ENCODE assay signal across 8 cellular contexts in the genomic region with DNA sequence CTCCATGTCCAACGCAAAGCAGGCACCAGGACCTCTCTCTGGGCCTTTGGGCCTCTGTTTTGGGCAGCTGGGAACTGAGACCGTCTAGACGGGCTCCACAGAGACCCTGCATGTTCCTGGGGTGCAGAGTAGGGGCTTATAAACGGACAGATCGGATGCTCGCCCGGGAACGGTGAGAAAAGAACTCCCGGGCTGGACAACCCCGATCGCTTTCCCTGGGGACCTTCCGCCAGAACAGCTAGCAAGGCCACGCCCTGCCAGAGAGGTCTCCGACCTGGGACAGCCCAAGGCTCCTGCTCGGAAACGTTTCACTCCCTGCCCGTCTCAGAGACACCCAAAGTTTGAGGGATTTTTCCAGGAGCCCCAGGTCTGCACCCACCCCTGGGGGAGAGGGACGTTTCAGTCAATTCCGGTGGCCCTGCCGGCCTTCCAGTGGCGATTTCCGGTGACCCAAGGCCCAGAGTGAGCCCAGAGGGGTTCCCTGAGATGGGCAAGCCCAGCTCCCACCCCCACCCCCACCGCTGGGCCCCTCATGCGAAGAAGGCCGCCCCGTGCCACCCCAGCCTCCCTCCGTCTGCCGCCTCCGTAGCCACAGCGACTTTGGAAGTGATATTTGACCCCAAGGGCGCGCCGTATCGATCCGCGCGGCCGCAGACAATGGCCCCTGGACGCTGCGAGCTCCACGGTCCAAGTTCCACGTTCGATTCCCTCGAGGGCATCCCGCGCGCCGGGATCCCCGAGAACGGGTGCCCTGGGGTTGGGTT. TPM values are rescaled to one million over a fixed set of nuclear protein-coding genes. Genes with fewer than 3 reads are reported as not detected.
DNase-seq lines count a peak whose midpoint lies in the region; ATAC-seq and TF ChIP-seq lines count a peak whose summit lies in the region.

No MANE protein-coding gene starts in this region.

- peak overlapping the region; percentile 91 for H3K4me3 ChIP-seq in left ventricle myocardium inferior

- no peak for ATAC-seq in activated CD8-positive, alpha-beta T cell treated with anti-CD3 and anti-CD28 coated beads, Interleukin-2, amount 10 ng/mL, durations not matched to agents 7 days and 5 days

- H3K27me3 Mint-ChIP-seq in activated naive CD4-positive, alpha-beta T cell treated with anti-CD3 and anti-CD28 coated beads, Interleukin-2, amount 10 ng/mL, durations not matched to agents 7 days and 5 days: peaks cover 68% of the 10 kb centered on the region
- peaks cover 20% of the 10 kb centered on the region for H3K27me3 Mint-ChIP-seq in activated CD8-positive, alpha-beta T cell treated with anti-CD3 and anti-CD28 coated beads, Interleukin-2, amount 10 ng/mL, durations not matched to agents 7 days and 5 days (ENCODE audit: low read depth)

- peaks cover 57% of the 10 kb centered on the region for H3K4me1 ChIP-seq in left ventricle myocardium inferior

- H3K27ac Mint-ChIP-seq in activated naive CD4-positive, alpha-beta T cell treated with anti-CD3 and anti-CD28 coated beads, Interleukin-2, amount 10 ng/mL, durations not matched to agents 7 days and 5 days: peak overlapping the region; percentile 24
- no peak overlapping the region for H3K27ac Mint-ChIP-seq in activated CD8-positive, alpha-beta T cell treated with anti-CD3 and anti-CD28 coated beads, Interleukin-2, amount 10 ng/mL, durations not matched to agents 7 days and 5 days

- no peaks in the 10 kb centered on the region for H3K36me3 Mint-ChIP-seq in activated naive CD4-positive, alpha-beta T cell treated with anti-CD3 and anti-CD28 coated beads, Interleukin-2, amount 10 ng/mL, durations not matched to agents 7 days and 5 days
- H3K36me3 Mint-ChIP-seq in activated CD8-positive, alpha-beta T cell treated with anti-CD3 and anti-CD28 coated beads, Interleukin-2, amount 10 ng/mL, durations not matched to agents 7 days and 5 days (ENCODE audit: low read depth): no peaks in the 10 kb centered on the region

- no peaks in the 10 kb centered on the region for H3K27me3 ChIP-seq in left ventricle myocardium inferior (ENCODE audit: low read depth)

- peaks cover 14% of the 10 kb centered on the region for H3K36me3 ChIP-seq in left ventricle myocardium inferior

- H3K4me1 Mint-ChIP-seq in activated naive CD4-positive, alpha-beta T cell treated with anti-CD3 and anti-CD28 coated beads, Interleukin-2, amount 10 ng/mL, durations not matched to agents 7 days and 5 days: peaks cover 10% of the 10 kb centered on the region
- peaks cover 9% of the 10 kb centered on the region for H3K4me1 Mint-ChIP-seq in activated CD8-positive, alpha-beta T cell treated with anti-CD3 and anti-CD28 coated beads, Interleukin-2, amount 10 ng/mL, durations not matched to agents 7 days and 5 days (ENCODE audit: low read depth)

- peak overlapping the region; percentile 93 for H3K27ac ChIP-seq in left ventricle myocardium inferior (replicated peaks)

- H3K9me3 Mint-ChIP-seq in activated naive CD4-positive, alpha-beta T cell treated with anti-CD3 and anti-CD28 coated beads, Interleukin-2, amount 10 ng/mL, durations not matched to agents 7 days and 5 days: no peaks in the 10 kb centered on the region
- no peaks in the 10 kb centered on the region for H3K9me3 Mint-ChIP-seq in activated CD8-positive, alpha-beta T cell treated with anti-CD3 and anti-CD28 coated beads, Interleukin-2, amount 10 ng/mL, durations not matched to agents 7 days and 5 days (ENCODE audit: insufficient read depth)

- intact Hi-C loops in left ventricle myocardium inferior (cut with micrococcal nuclease): no loop called here

- no peak for DNase-seq in activated naive CD4-positive, alpha-beta T cell treated with anti-CD3 and anti-CD28 coated beads, Interleukin-2, amount 10 ng/mL, durations not matched to agents 7 days and 5 days
- no peak for DNase-seq in activated naive CD4-positive, alpha-beta T cell treated with Interleukin-2 at 50 U/mL for 16 hours
- no peak for DNase-seq in activated CD8-positive, alpha-beta T cell treated with anti-CD3 and anti-CD28 coated beads, Interleukin-2, amount 10 ng/mL, durations not matched to agents 7 days and 5 days
- DNase-seq in left ventricle myocardium inferior (peak; percentile 75), retina (peak; percentile 76), HPDE6-E6E7 (ENCODE audit: extremely low spot score) (no peak), CD1c-positive myeloid dendritic cell (ENCODE audit: extremely low spot score) (no peak), NCI-H2081 (lab: John Stamatoyannopoulos, UW) (no peak)

- H3K9me3 ChIP-seq in left ventricle myocardium inferior (replicated peaks): no peaks in the 10 kb centered on the region

- POLR2A ChIA-PET in activated CD8-positive, alpha-beta T cell treated with anti-CD3 and anti-CD28 coated beads, Interleukin-2, amount 10 ng/mL, durations not matched to agents 7 days and 5 days (lab: Charles Lee): interaction anchor here (0.6 to 1.0 kb wide), 2 partner anchors 17 to 175 kb away, joined by 3 read pairs; no protein-coding TSS in a partner anchor

- CTCF ChIA-PET in activated naive CD4-positive, alpha-beta T cell treated with anti-CD3 and anti-CD28 coated beads, Interleukin-2, amount 10 ng/mL, durations not matched to agents 7 days and 5 days (lab: Charles Lee): interaction anchor here (1.1 to 1.5 kb wide), 3 partner anchors 16 to 37 kb away, joined by 4 to 5 read pairs (median 4); no protein-coding TSS in a partner anchor
- CTCF ChIA-PET in activated CD8-positive, alpha-beta T cell treated with anti-CD3 and anti-CD28 coated beads, Interleukin-2, amount 10 ng/mL, durations not matched to agents 7 days and 5 days (lab: Charles Lee): interaction anchor here (1.0 to 1.2 kb wide), 2 partner anchors 16 to 19 kb away, joined by 3 read pairs; no protein-coding TSS in a partner anchor

- peak overlapping the region; percentile 50 for H3K4me3 Mint-ChIP-seq in activated naive CD4-positive, alpha-beta T cell treated with anti-CD3 and anti-CD28 coated beads, Interleukin-2, amount 10 ng/mL, durations not matched to agents 7 days and 5 days
- peak overlapping the region; percentile 38 for H3K4me3 Mint-ChIP-seq in activated CD8-positive, alpha-beta T cell treated with anti-CD3 and anti-CD28 coated beads, Interleukin-2, amount 10 ng/mL, durations not matched to agents 7 days and 5 days

- TF ChIP-seq CTCF in left ventricle myocardium inferior (IDR thresholded peaks at IDR 0.05; ENCODE audit: borderline replicate concordance): no peak

RNA-seq across cellular contexts. Expression of a gene that starts 1.7 kb away (rescaled TPM):
- 1 to 10 TPM; 4.1 to 4.3 TPM for total RNA-seq in activated CD8-positive, alpha-beta T cell treated with anti-CD3 and anti-CD28 coated beads, Interleukin-2, amount 10 ng/mL, durations not matched to agents 7 days and 5 days
- total RNA-seq in left ventricle myocardium inferior: 60.1 TPM

RNA-seq across cellular contexts. Expression of a gene that starts 18.0 kb away (rescaled TPM):
- total RNA-seq in activated CD8-positive, alpha-beta T cell treated with anti-CD3 and anti-CD28 coated beads, Interleukin-2, amount 10 ng/mL, durations not matched to agents 7 days and 5 days: 10 to 100 TPM; 24.3 to 28.3 TPM
- total RNA-seq in left ventricle myocardium inferior: 21.2 TPM

RNA-seq across cellular contexts. Expression of a gene that starts 20.5 kb away (rescaled TPM):
- total RNA-seq in activated CD8-positive, alpha-beta T cell treated with anti-CD3 and anti-CD28 coated beads, Interleukin-2, amount 10 ng/mL, durations not matched to agents 7 days and 5 days: not detected
- 7.0 TPM for total RNA-seq in left ventricle myocardium inferior

RNA-seq across cellular contexts. Expression of a gene that starts 23.2 kb away (rescaled TPM):
- total RNA-seq in activated CD8-positive, alpha-beta T cell treated with anti-CD3 and anti-CD28 coated beads, Interleukin-2, amount 10 ng/mL, durations not matched to agents 7 days and 5 days: 100 to 1,000 TPM; 116 to 117 TPM
- total RNA-seq in left ventricle myocardium inferior: 72.7 TPM

RNA-seq across cellular contexts. Expression of a gene that starts 28.9 kb away (rescaled TPM):
- 10 to 100 TPM; 26.5 to 27.9 TPM for total RNA-seq in activated CD8-positive, alpha-beta T cell treated with anti-CD3 and anti-CD28 coated beads, Interleukin-2, amount 10 ng/mL, durations not matched to agents 7 days and 5 days
- total RNA-seq in left ventricle myocardium inferior: 27.5 TPM

Comparison
In these comparisons a context has a peak if more than half of its experiments do, and no peak if none do; other contexts are left out.
1. DNase-seq: peak in left ventricle myocardium inferior (single experiment) and retina (single experiment); none in activated naive CD4-positive, alpha-beta T cell treated with anti-CD3 and anti-CD28 coated beads, Interleukin-2, amount 10 ng/mL, durations not matched to agents 7 days and 5 days (single experiment), activated naive CD4-positive, alpha-beta T cell treated with Interleukin-2 at 50 U/mL for 16 hours (single experiment), activated CD8-positive, alpha-beta T cell treated with anti-CD3 and anti-CD28 coated beads, Interleukin-2, amount 10 ng/mL, durations not matched to agents 7 days and 5 days (single experiment), HPDE6-E6E7 (single experiment), CD1c-positive myeloid dendritic cell (single experiment) and NCI-H2081 (0 of 2).
2. RNA of a gene that starts 1.7 kb away (total RNA-seq): 60.1 TPM in left ventricle myocardium inferior (single experiment); 4.1 to 4.3 TPM in activated CD8-positive, alpha-beta T cell treated with anti-CD3 and anti-CD28 coated beads, Interleukin-2, amount 10 ng/mL, durations not matched to agents 7 days and 5 days; every median in the first group is over 10 times any median in the second.